1 cellular context compared by ENCODE assay signal in the genomic region with DNA sequence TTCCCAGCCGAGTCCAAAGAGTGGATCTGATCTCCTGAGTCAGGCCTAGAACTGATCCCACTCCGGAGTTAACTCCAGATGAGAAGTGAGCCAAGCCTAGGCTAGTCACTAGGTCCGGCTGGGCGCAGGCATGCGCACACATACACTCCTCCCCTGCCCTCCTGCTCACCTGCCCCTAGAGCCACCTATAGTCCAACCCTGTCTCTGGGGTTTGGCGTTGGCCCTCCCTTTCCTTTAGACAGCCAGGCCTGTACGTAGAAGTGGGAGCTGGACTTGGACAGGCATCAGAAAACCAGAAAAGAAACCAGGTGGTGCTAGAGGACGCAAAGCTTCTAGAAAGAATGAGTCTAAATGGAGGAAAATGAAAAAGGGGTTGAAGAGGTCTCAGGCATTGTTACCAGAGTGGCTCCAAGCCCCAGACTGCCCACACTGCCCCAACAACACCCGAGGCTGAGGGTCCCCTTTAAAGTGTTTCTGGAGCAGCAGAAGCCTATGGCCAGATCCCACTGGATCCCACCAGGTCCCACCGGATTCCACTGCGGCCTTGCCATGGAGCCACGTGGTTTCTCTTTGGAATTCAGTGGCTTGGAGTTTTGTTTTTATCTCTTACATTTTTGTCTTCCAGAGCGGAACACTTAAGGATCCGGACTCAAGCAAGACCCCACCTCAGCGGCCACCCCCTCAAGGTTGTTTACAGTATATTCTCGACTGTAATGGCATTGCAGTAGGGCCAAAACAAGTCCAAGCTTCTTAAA.
TF ChIP-seq lines count a peak whose summit lies in the region.

No MANE protein-coding gene starts in this region.

TF ChIP-seq in HCT116, 20 proteins besides CTCF, POLR2A, EP300 and RAD21:
- TF ChIP-seq CEBPB (IDR thresholded peaks at IDR 0.05; ENCODE audit: low read depth): no peak
- TF ChIP-seq, protein P1, sequence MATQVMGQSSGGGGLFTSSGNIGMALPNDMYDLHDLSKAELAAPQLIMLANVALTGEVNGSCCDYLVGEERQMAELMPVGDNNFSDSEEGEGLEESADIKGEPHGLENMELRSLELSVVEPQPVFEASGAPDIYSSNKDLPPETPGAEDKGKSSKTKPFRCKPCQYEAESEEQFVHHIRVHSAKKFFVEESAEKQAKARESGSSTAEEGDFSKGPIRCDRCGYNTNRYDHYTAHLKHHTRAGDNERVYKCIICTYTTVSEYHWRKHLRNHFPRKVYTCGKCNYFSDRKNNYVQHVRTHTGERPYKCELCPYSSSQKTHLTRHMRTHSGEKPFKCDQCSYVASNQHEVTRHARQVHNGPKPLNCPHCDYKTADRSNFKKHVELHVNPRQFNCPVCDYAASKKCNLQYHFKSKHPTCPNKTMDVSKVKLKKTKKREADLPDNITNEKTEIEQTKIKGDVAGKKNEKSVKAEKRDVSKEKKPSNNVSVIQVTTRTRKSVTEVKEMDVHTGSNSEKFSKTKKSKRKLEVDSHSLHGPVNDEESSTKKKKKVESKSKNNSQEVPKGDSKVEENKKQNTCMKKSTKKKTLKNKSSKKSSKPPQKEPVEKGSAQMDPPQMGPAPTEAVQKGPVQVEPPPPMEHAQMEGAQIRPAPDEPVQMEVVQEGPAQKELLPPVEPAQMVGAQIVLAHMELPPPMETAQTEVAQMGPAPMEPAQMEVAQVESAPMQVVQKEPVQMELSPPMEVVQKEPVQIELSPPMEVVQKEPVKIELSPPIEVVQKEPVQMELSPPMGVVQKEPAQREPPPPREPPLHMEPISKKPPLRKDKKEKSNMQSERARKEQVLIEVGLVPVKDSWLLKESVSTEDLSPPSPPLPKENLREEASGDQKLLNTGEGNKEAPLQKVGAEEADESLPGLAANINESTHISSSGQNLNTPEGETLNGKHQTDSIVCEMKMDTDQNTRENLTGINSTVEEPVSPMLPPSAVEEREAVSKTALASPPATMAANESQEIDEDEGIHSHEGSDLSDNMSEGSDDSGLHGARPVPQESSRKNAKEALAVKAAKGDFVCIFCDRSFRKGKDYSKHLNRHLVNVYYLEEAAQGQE (IDR thresholded peaks at IDR 0.05; ENCODE audit: low read depth): no peak
- TF ChIP-seq FOSL1 (IDR thresholded peaks at IDR 0.05; ENCODE audit: low read depth): no peak
- no peak for TF ChIP-seq TCF7L2 (IDR thresholded peaks at IDR 0.05; ENCODE audit: borderline replicate concordance, extremely low read depth, insufficient read depth, insufficient read length)
- TF ChIP-seq ELF1 (IDR thresholded peaks at IDR 0.05; ENCODE audit: borderline replicate concordance, low read depth): no peak
- TF ChIP-seq YY1 (IDR thresholded peaks at IDR 0.05; ENCODE audit: extremely low read depth, insufficient replicate concordance, low read depth, low read length): no peak
- TF ChIP-seq, protein P2, sequence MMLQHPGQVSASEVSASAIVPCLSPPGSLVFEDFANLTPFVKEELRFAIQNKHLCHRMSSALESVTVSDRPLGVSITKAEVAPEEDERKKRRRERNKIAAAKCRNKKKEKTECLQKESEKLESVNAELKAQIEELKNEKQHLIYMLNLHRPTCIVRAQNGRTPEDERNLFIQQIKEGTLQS (IDR thresholded peaks at IDR 0.05): no peak
- no peak for TF ChIP-seq SRF (IDR thresholded peaks at IDR 0.05; ENCODE audit: low read depth)
